Comparison of ENCODE assay signal across 8 cellular contexts in genomic region chr1:206717237-206717989, GRCh38. TPM values are rescaled to one million over a fixed set of nuclear protein-coding genes. Genes with fewer than 3 reads are reported as not detected.
DNase-seq lines count a peak whose midpoint lies in the region; ATAC-seq, FAIRE-seq and TF ChIP-seq lines count a peak whose summit lies in the region.

No MANE protein-coding gene starts in this region.

- in situ Hi-C loops in transverse colon (cut with MboI; ENCODE audit: low pct_ligation_motif_present in 1 of 4, low pct_unique_long_range_greater_than_20kb in 1 of 4, low sequenced_read_pairs in 3 of 4) = no loop called here

- CTCF ChIA-PET in CD4-positive, alpha-beta T cell (lab: Charles Lee) = interaction anchor here (0.8 to 1.7 kb wide), 2 partner anchors 9 to 18 kb away, joined by 4 to 6 read pairs; no protein-coding TSS in a partner anchor

- H3K27me3 ChIP-seq in CD4-positive, alpha-beta T cell (ENCODE audit: control insufficient read depth, insufficient read depth, low read length) = no peaks in the 10 kb centered on the region
- H3K27me3 ChIP-seq in adrenal gland (no peaks in the 10 kb centered on the region), transverse colon (no peaks in the 10 kb centered on the region), thyroid gland (no peaks in the 10 kb centered on the region)

- peak overlapping the region; percentile 83 for H3K27ac Mint-ChIP-seq in CD4-positive, alpha-beta T cell

- H3K36me3 Mint-ChIP-seq in CD4-positive, alpha-beta T cell (ENCODE audit: low read depth) = no peaks in the 10 kb centered on the region

- peaks cover 44 to 74% of the 10 kb centered on the region in 2 donors for H3K4me1 ChIP-seq in adrenal gland (replicated peaks in 1 of 2)
- H3K4me1 ChIP-seq in transverse colon = peaks cover 32 to 74% (median 36%) of the 10 kb centered on the region in 4 donors
- peaks cover 24 to 52% of the 10 kb centered on the region in 2 donors for H3K4me1 ChIP-seq in thyroid gland
- H3K4me1 ChIP-seq in kidney (ENCODE audit: control insufficient read depth in 1 of 2, insufficient read depth in 1 of 2, low read depth in 1 of 2, low read length in 2 of 2) = peaks cover 37 to 42% of the 10 kb centered on the region in 2 donors

- peak overlapping the region; percentile 8 for H3K4me3 Mint-ChIP-seq in CD4-positive, alpha-beta T cell

- no peak for TF ChIP-seq CTCF in CD4-positive, alpha-beta T cell (IDR thresholded peaks at IDR 0.05)
- TF ChIP-seq CTCF in adrenal gland (IDR thresholded peaks at IDR 0.05) (no peak), transverse colon (IDR thresholded peaks at IDR 0.05) (no peak), thyroid gland (IDR thresholded peaks at IDR 0.05) (no peak), kidney (IDR thresholded peaks at IDR 0.05; ENCODE audit: borderline replicate concordance, extremely low read depth, insufficient read depth) (no peak)

- no peak for TF ChIP-seq EP300 in transverse colon (IDR thresholded peaks at IDR 0.05; ENCODE audit: low read depth)

- H3K4me1 Mint-ChIP-seq in CD4-positive, alpha-beta T cell (ENCODE audit: low read depth) = peaks cover 78% of the 10 kb centered on the region

- no peaks in the 10 kb centered on the region for H3K9me3 Mint-ChIP-seq in CD4-positive, alpha-beta T cell

- no peaks in the 10 kb centered on the region for H3K9me3 ChIP-seq in CD4-positive, alpha-beta T cell (ENCODE audit: control insufficient read depth, low read length)
- H3K9me3 ChIP-seq in adrenal gland (replicated peaks in 1 of 3) (no peaks in the 10 kb centered on the region), transverse colon (no peaks in the 10 kb centered on the region), thyroid gland (no peaks in the 10 kb centered on the region), kidney (ENCODE audit: control insufficient read depth in 1 of 2, low read length in 2 of 2) (no peaks in the 10 kb centered on the region)

- intact Hi-C loops in CD4-positive, alpha-beta T cell (cut with DNase I, micrococcal nuclease) = loop anchor here (2.0 to 5.0 kb wide), 3 partner anchors 15 to 725 kb away; partner anchors contain the start of gene MAPKAPK2 (in 1 of the 2)
- intact Hi-C loops in adrenal gland (cut with DNase I) (no loop called here), transverse colon (cut with DNase I; ENCODE audit: low total_unique reads) (no loop called here), thyroid gland (cut with DNase I) (no loop called here), kidney (cut with DNase I) (no loop called here)

- H3K4me3 ChIP-seq in adrenal gland (no peak overlapping the region), transverse colon (no peak overlapping the region), thyroid gland (replicated peaks in 1 of 3) (no peak overlapping the region), kidney (ENCODE audit: low read length in 2 of 2) (no peak overlapping the region)

- DNase-seq in CD4-positive, alpha-beta T cell = no peak
- DNase-seq in adrenal gland = peak in 4 of 7 donors; percentile 50 to 78 (median 63)
- DNase-seq in transverse colon = peak; percentile 42
- no peak for DNase-seq in thyroid gland
- no peak for DNase-seq in retina
- DNase-seq in kidney = no peak

- H3K27me3 Mint-ChIP-seq in CD4-positive, alpha-beta T cell = no peaks in the 10 kb centered on the region

- H3K36me3 ChIP-seq in adrenal gland (replicated peaks in 1 of 2) = no peaks in the 10 kb centered on the region
- no peaks in the 10 kb centered on the region for H3K36me3 ChIP-seq in transverse colon
- no peaks in the 10 kb centered on the region for H3K36me3 ChIP-seq in thyroid gland
- H3K36me3 ChIP-seq in kidney (ENCODE audit: control insufficient read depth in 1 of 2, insufficient read depth in 2 of 2, low read length in 2 of 2) = no peaks in the 10 kb centered on the region

- POLR2A ChIA-PET in CD4-positive, alpha-beta T cell (lab: Charles Lee) = interaction anchor here (0.7 to 1.5 kb wide), 3 partner anchors 11 to 150 kb away, joined by 3 to 5 read pairs (median 4); no protein-coding TSS in a partner anchor

- H3K9ac ChIP-seq in kidney (ENCODE audit: low read length in 2 of 2) = no peak overlapping the region

- FAIRE-seq in kidney (lab: Jason Lieb, UNC) = no peak

- TF ChIP-seq POLR2A in adrenal gland (IDR thresholded peaks at IDR 0.05) (no peak), transverse colon (IDR thresholded peaks at IDR 0.05) (no peak), thyroid gland (IDR thresholded peaks at IDR 0.05) (no peak)

- ATAC-seq in CD4-positive, alpha-beta T cell (ENCODE audit: poor library complexity) = peak; percentile 43
- ATAC-seq in GM19463 (IDR thresholded peaks at IDR 0.05; ENCODE audit: unreplicated experiment) (peak; percentile 79), HG03457 (IDR thresholded peaks at IDR 0.05; ENCODE audit: unreplicated experiment) (peak; percentile 76)

- WGBS in adrenal gland, 4 donors = 55 to 68% (median 60%) methylated on average over 5 of the region's 5 CpGs
- 72 to 91% methylated on average over 4 to 5 of the region's 5 CpGs for WGBS in transverse colon (ENCODE audit: low coverage in 1 of 2), 2 donors
- 87 to 92% methylated on average over 5 of the region's 5 CpGs for WGBS in thyroid gland, 2 donors

- peak overlapping the region; percentile 1 for H3K27ac ChIP-seq in CD4-positive, alpha-beta T cell (ENCODE audit: low read depth, low read length)
- H3K27ac ChIP-seq in adrenal gland (peak overlapping the region in 3 of 5 donors; percentile 13 to 86 (median 73)), transverse colon (peak overlapping the region; percentile 70 to 78 (median 75)), thyroid gland (peak overlapping the region in 1 of 3 donors; percentile 4), kidney (ENCODE audit: low read depth in 2 of 2, low read length in 2 of 2) (no peak overlapping the region)

RNA-seq across cellular contexts. Expression of gene MAPKAPK2, which starts 32.7 kb away (rescaled TPM):
- total RNA-seq in CD4-positive, alpha-beta T cell = 100 to 1,000 TPM; 157 to 166 TPM
- total RNA-seq in adrenal gland (100 to 1,000 TPM in 4 of 8 donors, 10 to 100 TPM in 4; 40.7 to 129 (median 96.0) TPM), transverse colon (10 to 100 TPM; 47.0 to 74.8 (median 52.2) TPM), thyroid gland (10 to 100 TPM; 48.5 to 64.0 (median 59.9) TPM), kidney (113 TPM)
- polyA plus RNA-seq in adrenal gland (10 to 100 TPM; 66.6 to 80.7 (median 71.6) TPM), kidney (ENCODE audit: insufficient read depth, low read depth, low replicate concordance) (84.5 TPM)

RNA-seq across cellular contexts. Expression of gene IL19, which starts 53.2 kb away (rescaled TPM):
- not detected for total RNA-seq in CD4-positive, alpha-beta T cell
- total RNA-seq in adrenal gland (not detected), transverse colon (not detected), thyroid gland (not detected), kidney (3.6 TPM)
- polyA plus RNA-seq in adrenal gland (not detected), kidney (ENCODE audit: insufficient read depth, low read depth, low replicate concordance) (0.41 TPM)

RNA-seq across cellular contexts. Expression of gene IL10, which starts 54.9 kb away (rescaled TPM):
- under 1 TPM; 0.27 to 0.87 TPM for total RNA-seq in CD4-positive, alpha-beta T cell
- total RNA-seq in adrenal gland (1 to 10 TPM in 7 of 8 donors, under 1 TPM in 1; 0.54 to 8.5 (median 3.3) TPM), transverse colon (1 to 10 TPM in 2 of 4 donors, not detected in 2; 1.6 to 4.4 TPM), thyroid gland (1 to 10 TPM in 3 of 4 donors, under 1 TPM in 1; 0.34 to 2.3 (median 1.6) TPM), kidney (2.5 TPM)
- polyA plus RNA-seq in adrenal gland (1 to 10 TPM; 1.5 to 4.2 (median 1.6) TPM), kidney (ENCODE audit: insufficient read depth, low read depth, low replicate concordance) (0.49 TPM)

Comparison
In these comparisons a context has a peak if more than half of its experiments do, and no peak if none do; other contexts are left out.
1. DNase-seq: peak in adrenal gland (4 of 7) and transverse colon (single experiment); none in CD4-positive, alpha-beta T cell (0 of 10), thyroid gland (0 of 2), retina (single experiment) and kidney (single experiment).
2. H3K27ac ChIP-seq: peak in CD4-positive, alpha-beta T cell (single experiment), adrenal gland (3 of 5) and transverse colon (4 of 4); none in kidney (0 of 2).
3. intact Hi-C loops: an anchor here in CD4-positive, alpha-beta T cell (2.0 to 5.0 kb wide); none called in adrenal gland, transverse colon, thyroid gland and kidney.
4. Peak in every context shown above with its lines, with median percentiles within 50 percentile points of each other: ATAC-seq.